ENCODE assay signal across 8 cellular contexts in the genomic region with DNA sequence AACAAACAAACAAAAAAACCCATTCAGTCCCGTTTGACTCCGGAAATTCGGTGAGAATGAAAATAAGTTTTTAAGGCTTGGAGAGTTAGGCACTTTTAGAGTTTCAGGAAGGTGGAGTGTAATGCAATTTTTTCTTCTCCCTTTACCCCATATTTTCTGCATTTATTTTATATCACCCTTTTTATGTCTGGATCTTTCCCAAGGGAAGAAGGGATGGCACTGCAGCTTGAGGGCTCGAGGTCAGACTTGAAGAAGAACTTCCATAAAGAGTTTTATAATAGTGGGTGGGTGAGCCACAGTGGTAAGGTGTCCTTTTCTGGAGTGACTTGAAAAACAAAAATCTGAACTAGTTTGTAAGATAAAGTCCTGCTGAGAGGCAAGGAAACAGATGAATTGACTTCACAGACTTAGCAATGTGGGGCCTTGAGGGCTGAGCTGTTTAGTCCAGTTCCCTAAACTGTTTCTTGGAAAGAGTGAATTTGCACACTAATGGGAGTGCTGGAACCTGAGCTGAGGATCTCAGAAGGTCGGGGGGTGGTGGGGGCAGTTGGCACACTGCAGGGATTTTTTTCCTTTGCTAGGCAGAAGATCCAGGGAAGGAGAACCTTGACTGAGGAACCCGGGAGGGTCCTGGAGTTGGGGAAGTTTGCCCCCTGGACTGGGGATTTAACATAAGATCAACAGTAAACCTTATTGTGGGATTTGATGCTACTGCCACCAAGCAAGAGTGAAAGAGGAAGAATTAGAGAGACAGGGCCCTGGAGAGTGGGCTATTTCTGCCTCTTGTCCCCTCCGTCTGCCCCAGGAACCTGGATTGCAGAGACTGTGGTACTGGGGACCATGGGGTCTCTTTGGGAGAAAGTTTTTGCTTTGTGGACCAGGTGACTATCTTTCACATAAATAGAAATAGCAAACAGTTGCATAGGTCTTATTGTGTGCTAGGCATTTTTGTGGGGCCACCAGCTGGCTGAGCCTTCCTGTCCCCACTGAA. TPM values are rescaled to one million over a fixed set of nuclear protein-coding genes. Genes with fewer than 3 reads are reported as not detected.
DNase-seq lines count a peak whose midpoint lies in the region; ATAC-seq and TF ChIP-seq lines count a peak whose summit lies in the region.
"Had no signal": no experiment of that assay in that cellular context is flagged by ENCODE, and none has a peak within 500 bp of the region (broad histone marks: within the 10 kb centered on the region; RNA-seq: fewer than 3 reads in every experiment).

No MANE protein-coding gene starts in this region.

- H3K27me3 Mint-ChIP-seq in Calu3 (ENCODE audit: unreplicated experiment) (no peaks in the 10 kb centered on the region), nephron (ENCODE audit: low read depth) (no peaks in the 10 kb centered on the region)

- intact Hi-C loops in Calu3 (cut with micrococcal nuclease; ENCODE audit: unreplicated experiment) = no loop called here

- no peak for ATAC-seq in GM18868 (IDR thresholded peaks at IDR 0.05; ENCODE audit: unreplicated experiment)

- H3K9me3 Mint-ChIP-seq in Calu3 (ENCODE audit: low read depth, unreplicated experiment) (no peaks in the 10 kb centered on the region), nephron (no peaks in the 10 kb centered on the region)

- H3K4me1 Mint-ChIP-seq in Calu3 (ENCODE audit: low read depth, unreplicated experiment) (peaks cover 20% of the 10 kb centered on the region), nephron (peaks cover 54% of the 10 kb centered on the region)

- CTCF ChIA-PET in Calu3 (lab: Charles Lee) = interaction anchor here (0.6 to 2.2 kb wide), 3 partner anchors 23 to 46 kb away, joined by 3 to 10 read pairs (median 3); a partner anchor contains a TSS

- H3K36me3 Mint-ChIP-seq in Calu3 (ENCODE audit: insufficient read depth, unreplicated experiment) = peaks cover 25% of the 10 kb centered on the region
- H3K36me3 Mint-ChIP-seq in nephron (ENCODE audit: low read depth) = peaks cover 22% of the 10 kb centered on the region

- no peak for TF ChIP-seq CTCF in Calu3 (IDR thresholded peaks at IDR 0.05; ENCODE audit: unreplicated experiment)
- no peak for TF ChIP-seq CTCF in astrocyte of the spinal cord (IDR thresholded peaks at IDR 0.05; ENCODE audit: low read depth, low read length)
- no peak for TF ChIP-seq CTCF in nephron (IDR thresholded peaks at IDR 0.05; ENCODE audit: unreplicated experiment in 3 of 3)

- no TSS peak for BruUV-seq in Calu3 (replicated peaks; lab: Mats Ljungman, UMichigan)

- peak overlapping the region; percentile 86 for H3K4me3 ChIP-seq in astrocyte of the spinal cord (ENCODE audit: low read depth, low read length)

- no peak for DNase-seq in Calu3
- peak; percentile 57 for DNase-seq in KBM-7
- DNase-seq in astrocyte of the spinal cord (ENCODE audit: low read depth, low spot score) = no peak
- DNase-seq in COLO829 (ENCODE audit: low spot score) = no peak
- no peak for DNase-seq in NCI-H748 (lab: John Stamatoyannopoulos, UW; ENCODE audit: unreplicated experiment)

- no peak overlapping the region for H3K27ac Mint-ChIP-seq in Calu3 (ENCODE audit: unreplicated experiment)
- H3K27ac Mint-ChIP-seq in nephron = peak overlapping the region; percentile 82 to 99 (median 97)

- in situ Hi-C loops in KBM-7 (cut with MboI; ENCODE audit: low pct_unique_long_range_greater_than_20kb, low sequenced_read_pairs) = no loop called here
- in situ Hi-C loops in astrocyte of the spinal cord (cut with HindIII; ENCODE audit: low sequenced_read_pairs) = no loop called here

- peak overlapping the region; percentile 76 for H3K4me3 Mint-ChIP-seq in Calu3 (ENCODE audit: low read depth, unreplicated experiment)
- H3K4me3 Mint-ChIP-seq in nephron = peak overlapping the region; percentile 91 to 100 (median 98)

RNA-seq across cellular contexts. Expression of a gene that starts 1.8 kb away (rescaled TPM):
- total RNA-seq in Calu3 (2022) = 3.3 and 5.0 TPM in 2 replicates

RNA-seq across cellular contexts. Expression of a gene that starts 23.1 kb away (rescaled TPM):
- 182 and 189 TPM in 2 replicates for total RNA-seq in Calu3 (2022)
- total RNA-seq: SK-MEL-5 had no signal

RNA-seq across cellular contexts. Expression of a gene that starts 29.5 kb away (rescaled TPM):
- 69.8 and 69.9 TPM in 2 replicates for total RNA-seq in Calu3 (2022)

RNA-seq across cellular contexts. Expression of a gene that starts 30.4 kb away (rescaled TPM):
- 499 and 514 TPM in 2 replicates for total RNA-seq in Calu3 (2022)

RNA-seq across cellular contexts. Expression of a gene that starts 30.5 kb away (rescaled TPM):
- total RNA-seq in Calu3 (2022) = 60.0 and 77.3 TPM in 2 replicates
